Comparison of ENCODE assay signal across 1 cellular context in the genomic region with DNA sequence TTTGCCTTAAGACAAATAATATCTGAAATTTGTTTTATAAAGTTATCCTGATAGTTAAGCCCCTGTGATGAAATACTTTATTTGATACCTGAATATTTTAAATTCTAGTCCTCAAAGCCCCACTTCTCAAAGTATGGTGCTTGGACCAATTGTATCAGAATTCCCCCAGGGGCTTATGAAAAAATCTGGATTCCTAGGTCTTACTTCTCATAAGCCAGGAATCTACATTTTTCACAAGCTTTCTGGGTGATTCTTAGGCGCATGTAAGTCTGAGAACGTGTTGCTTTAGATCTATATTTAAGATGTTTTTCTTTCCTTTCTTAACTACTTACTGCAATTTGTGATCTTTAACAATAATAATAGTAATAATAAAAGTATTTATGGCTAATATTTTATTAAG.
TF ChIP-seq lines count a peak whose summit lies in the region.

No MANE protein-coding gene starts in this region.

TF ChIP-seq in IMR-90, 13 proteins besides CTCF, POLR2A, EP300 and RAD21:
- no peak for TF ChIP-seq CHD1 (IDR thresholded peaks at IDR 0.05; ENCODE audit: low read depth, low read length)
- 0 out of 2 replicates have a peak, but pooled peaks have one; percentile 12 for TF ChIP-seq BHLHE40 (IDR thresholded peaks at IDR 0.05; ENCODE audit: low read depth, low read length)
